In genomic region chrX:74550295-74550802, GRCh38 we compare ENCODE assay signal across 8 cellular contexts.
DNase-seq lines count a peak whose midpoint lies in the region; ATAC-seq and TF ChIP-seq lines count a peak whose summit lies in the region.

No MANE protein-coding gene starts in this region.

- no peaks in the 10 kb centered on the region for H3K9me3 ChIP-seq in CD4-positive, alpha-beta T cell (ENCODE audit: control insufficient read depth, low read length)

- peak; percentile 70 to 87 (median 78) for DNase-seq in CD4-positive, alpha-beta T cell
- DNase-seq in NCI-H82 (lab: John Stamatoyannopoulos, UW) (peak; percentile 90), medulla oblongata (ENCODE audit: extremely low spot score) (peak; percentile 78)
- peak; percentile 74 to 78 for DNase-seq in activated CD4-positive, alpha-beta T cell treated with anti-CD3 and anti-CD28 coated beads, Interleukin-2, amount 50 U/mL, for 4 hours
- DNase-seq in stimulated activated CD8-positive, alpha-beta memory T cell treated with anti-CD3 and anti-CD28 coated beads, Interleukin-15, amount 100 ng/mL, for 1 hour (ENCODE audit: low read depth), result peak; percentile 69

- no peaks in the 10 kb centered on the region for H3K9me3 Mint-ChIP-seq in CD4-positive, alpha-beta T cell
- H3K9me3 Mint-ChIP-seq in dendritic cell treated with granulocyte-macrophage colony-stimulating factor and Interleukin-4, amounts not matched to agents 40 ng/mL and 50 ng/mL, for 4 days, result no peaks in the 10 kb centered on the region

- H3K27ac Mint-ChIP-seq in CD4-positive, alpha-beta T cell, result no peak overlapping the region
- no peak overlapping the region for H3K27ac Mint-ChIP-seq in dendritic cell treated with granulocyte-macrophage colony-stimulating factor and Interleukin-4, amounts not matched to agents 40 ng/mL and 50 ng/mL, for 4 days

- peak; percentile 92 for TF ChIP-seq CTCF in CD4-positive, alpha-beta T cell (IDR thresholded peaks at IDR 0.05)

- H3K4me3 Mint-ChIP-seq in CD4-positive, alpha-beta T cell, result peak overlapping the region; percentile 63
- peak overlapping the region; percentile 17 for H3K4me3 Mint-ChIP-seq in dendritic cell treated with granulocyte-macrophage colony-stimulating factor and Interleukin-4, amounts not matched to agents 40 ng/mL and 50 ng/mL, for 4 days

- H3K27me3 ChIP-seq in CD4-positive, alpha-beta T cell (ENCODE audit: control insufficient read depth, insufficient read depth, low read length), result no peaks in the 10 kb centered on the region

- intact Hi-C loops in CD4-positive, alpha-beta T cell (cut with DNase I, micrococcal nuclease), result loop anchor here (2.0 to 5.0 kb wide), 3 partner anchors 58 to 693 kb away; no protein-coding TSS in a partner anchor
- intact Hi-C loops in dendritic cell treated with granulocyte-macrophage colony-stimulating factor and Interleukin-4, amounts not matched to agents 40 ng/mL and 50 ng/mL, for 4 days (cut with micrococcal nuclease), result loop anchor here (5.0 kb wide), 2 partner anchors 168 to 693 kb away; no protein-coding TSS in a partner anchor

- ATAC-seq in CD4-positive, alpha-beta T cell (ENCODE audit: poor library complexity), result peak; percentile 95
- ATAC-seq in GM19468 (IDR thresholded peaks at IDR 0.05; ENCODE audit: extremely low read depth, unreplicated experiment) (peak; percentile 69), HG03571 (IDR thresholded peaks at IDR 0.05; ENCODE audit: unreplicated experiment) (peak; percentile 68)

- CTCF ChIA-PET in CD4-positive, alpha-beta T cell (lab: Charles Lee), result interaction anchor here (0.6 to 1.2 kb wide), 2 partner anchors 10 to 12 kb away, joined by 3 to 4 read pairs; no protein-coding TSS in a partner anchor

- no peak overlapping the region for H3K27ac ChIP-seq in CD4-positive, alpha-beta T cell (ENCODE audit: low read depth, low read length)

- H3K36me3 Mint-ChIP-seq in CD4-positive, alpha-beta T cell (ENCODE audit: low read depth), result no peaks in the 10 kb centered on the region
- no peaks in the 10 kb centered on the region for H3K36me3 Mint-ChIP-seq in dendritic cell treated with granulocyte-macrophage colony-stimulating factor and Interleukin-4, amounts not matched to agents 40 ng/mL and 50 ng/mL, for 4 days (ENCODE audit: low read depth)

- POLR2A ChIA-PET in CD4-positive, alpha-beta T cell (lab: Charles Lee), result no interaction called here

- peaks cover 5% of the 10 kb centered on the region for H3K4me1 Mint-ChIP-seq in CD4-positive, alpha-beta T cell (ENCODE audit: low read depth)
- no peaks in the 10 kb centered on the region for H3K4me1 Mint-ChIP-seq in dendritic cell treated with granulocyte-macrophage colony-stimulating factor and Interleukin-4, amounts not matched to agents 40 ng/mL and 50 ng/mL, for 4 days (ENCODE audit: low read depth)

- no peaks in the 10 kb centered on the region for H3K27me3 Mint-ChIP-seq in CD4-positive, alpha-beta T cell
- no peaks in the 10 kb centered on the region for H3K27me3 Mint-ChIP-seq in dendritic cell treated with granulocyte-macrophage colony-stimulating factor and Interleukin-4, amounts not matched to agents 40 ng/mL and 50 ng/mL, for 4 days
